In genomic region chr4:184416913-184417734, GRCh38 we compare ENCODE assay signal across 8 cellular contexts. TPM values are rescaled to one million over a fixed set of nuclear protein-coding genes. Genes with fewer than 3 reads are reported as not detected.
DNase-seq lines count a peak whose midpoint lies in the region; ATAC-seq and TF ChIP-seq lines count a peak whose summit lies in the region.

No MANE protein-coding gene starts in this region.

- intact Hi-C loops in activated CD8-positive, alpha-beta T cell treated with anti-CD3 and anti-CD28 coated beads for 36 hours (cut with micrococcal nuclease) = loop anchor here (2.0 to 5.0 kb wide), 5 partner anchors 45 to 150 kb away; no protein-coding TSS in a partner anchor

- H3K4me3 Mint-ChIP-seq in activated CD8-positive, alpha-beta T cell treated with anti-CD3 and anti-CD28 coated beads for 36 hours = peak overlapping the region; percentile 70
- H3K4me3 Mint-ChIP-seq in stimulated activated memory B cell treated with anti-CD40 and anti-IgM and Interleukin-4, amounts not matched to agents 10 μg/mL and 1 μg/mL and 100 μg/mL, for 72 hours = peak overlapping the region; percentile 68

- in situ Hi-C loops in ACHN (cut with HindIII; ENCODE audit: low pct_ligation_motif_present, low pct_unique_long_range_greater_than_20kb, low sequenced_read_pairs) = no loop called here

- POLR2A ChIA-PET in activated CD8-positive, alpha-beta T cell treated with anti-CD3 and anti-CD28 coated beads for 36 hours (lab: Charles Lee) = interaction anchor here (0.6 to 1.7 kb wide), 9 partner anchors 8 to 232 kb away, joined by 3 to 11 read pairs (median 3); partner anchors contain the start of gene IRF2

- peaks cover 68% of the 10 kb centered on the region for H3K36me3 Mint-ChIP-seq in activated CD8-positive, alpha-beta T cell treated with anti-CD3 and anti-CD28 coated beads for 36 hours (ENCODE audit: low read depth)
- H3K36me3 Mint-ChIP-seq in stimulated activated memory B cell treated with anti-CD40 and anti-IgM and Interleukin-4, amounts not matched to agents 10 μg/mL and 1 μg/mL and 100 μg/mL, for 72 hours = peaks cover 54% of the 10 kb centered on the region

- ATAC-seq in GM19455 (IDR thresholded peaks at IDR 0.05; ENCODE audit: unreplicated experiment) = peak; percentile 58
- peak; percentile 47 for ATAC-seq in activated CD8-positive, alpha-beta T cell treated with anti-CD3 and anti-CD28 coated beads for 36 hours
- peak; percentile 32 for ATAC-seq in stimulated activated memory B cell treated with anti-CD40 and anti-IgM and Interleukin-4, amounts not matched to agents 10 μg/mL and 1 μg/mL and 100 μg/mL, for 72 hours

- H3K27ac Mint-ChIP-seq in activated CD8-positive, alpha-beta T cell treated with anti-CD3 and anti-CD28 coated beads for 36 hours = peak overlapping the region; percentile 93
- H3K27ac Mint-ChIP-seq in stimulated activated memory B cell treated with anti-CD40 and anti-IgM and Interleukin-4, amounts not matched to agents 10 μg/mL and 1 μg/mL and 100 μg/mL, for 72 hours = peak overlapping the region; percentile 79

- DNase-seq in ACHN = peak; percentile 37
- DNase-seq in HT1080 (ENCODE audit: low read depth) = peak; percentile 33
- DNase-seq in activated CD8-positive, alpha-beta T cell treated with anti-CD3 and anti-CD28 coated beads for 36 hours = peak; percentile 73
- peak; percentile 61 for DNase-seq in germinal center (ENCODE audit: low spot score)
- no peak for DNase-seq in NCI-H524 (lab: John Stamatoyannopoulos, UW)
- DNase-seq in NCI-H82 treated with DMSO at 0.1 percent for 48 hours (lab: John Stamatoyannopoulos, UW; ENCODE audit: unreplicated experiment) = no peak

- CTCF ChIA-PET in activated CD8-positive, alpha-beta T cell treated with anti-CD3 and anti-CD28 coated beads for 36 hours (lab: Charles Lee) = interaction anchor here (0.6 to 1.9 kb wide), 13 partner anchors 23 to 156 kb away, joined by 3 to 11 read pairs (median 3); partner anchors contain the start of gene IRF2

- peaks cover 78% of the 10 kb centered on the region for H3K4me1 Mint-ChIP-seq in activated CD8-positive, alpha-beta T cell treated with anti-CD3 and anti-CD28 coated beads for 36 hours (ENCODE audit: low read depth)
- H3K4me1 Mint-ChIP-seq in stimulated activated memory B cell treated with anti-CD40 and anti-IgM and Interleukin-4, amounts not matched to agents 10 μg/mL and 1 μg/mL and 100 μg/mL, for 72 hours = peaks cover 56% of the 10 kb centered on the region

- H3K9me3 Mint-ChIP-seq in activated CD8-positive, alpha-beta T cell treated with anti-CD3 and anti-CD28 coated beads for 36 hours = no peaks in the 10 kb centered on the region
- no peaks in the 10 kb centered on the region for H3K9me3 Mint-ChIP-seq in stimulated activated memory B cell treated with anti-CD40 and anti-IgM and Interleukin-4, amounts not matched to agents 10 μg/mL and 1 μg/mL and 100 μg/mL, for 72 hours

- TF ChIP-seq CTCF in activated CD8-positive, alpha-beta T cell treated with anti-CD3 and anti-CD28 coated beads for 36 hours (IDR thresholded peaks at IDR 0.05) = no peak

- no peaks in the 10 kb centered on the region for H3K27me3 Mint-ChIP-seq in activated CD8-positive, alpha-beta T cell treated with anti-CD3 and anti-CD28 coated beads for 36 hours
- no peaks in the 10 kb centered on the region for H3K27me3 Mint-ChIP-seq in stimulated activated memory B cell treated with anti-CD40 and anti-IgM and Interleukin-4, amounts not matched to agents 10 μg/mL and 1 μg/mL and 100 μg/mL, for 72 hours

RNA-seq across cellular contexts. Expression of gene IRF2, which starts 57.2 kb away (rescaled TPM):
- 18.9 and 22.8 TPM in 2 replicates for total RNA-seq in HT1080 (2014; rRNA removed; shearing (Covaris generic))
- polyA plus RNA-seq in HT1080 (2015; cell fraction: cytosol; rRNA removed) = 25.4 and 28.9 TPM in 2 replicates
- polyA plus RNA-seq in HT1080 (2015; cell fraction: nucleus; rRNA removed) = 31.7 and 36.2 TPM in 2 replicates
- total RNA-seq in activated CD8-positive, alpha-beta T cell treated with anti-CD3 and anti-CD28 coated beads for 36 hours = 10 to 100 TPM; 48.1 to 56.4 TPM

Comparison
In these comparisons a context has a peak if more than half of its experiments do, and no peak if none do; other contexts are left out.
1. DNase-seq: peak in ACHN (single experiment), HT1080 (single experiment), activated CD8-positive, alpha-beta T cell treated with anti-CD3 and anti-CD28 coated beads for 36 hours (single experiment) and germinal center (single experiment); none in NCI-H524 (0 of 2) and NCI-H82 treated with DMSO at 0.1 percent for 48 hours (single experiment).
2. Peak in every context shown above with its lines, with median percentiles within 50 percentile points of each other: ATAC-seq.